ENCODE assay signal across 1 cellular context in genomic region chr3:70531838-70532489, GRCh38.
TF ChIP-seq lines count a peak whose summit lies in the region.

No MANE protein-coding gene starts in this region.

TF ChIP-seq in A549, 52 proteins besides CTCF, POLR2A, EP300 and RAD21:
- TF ChIP-seq E2F6 (IDR thresholded peaks at IDR 0.05; ENCODE audit: borderline replicate concordance, low read depth): no peak
- TF ChIP-seq MAFK (IDR thresholded peaks at IDR 0.05; ENCODE audit: partially characterized antibody): no peak
- TF ChIP-seq NFE2L2 (conservative IDR thresholded peaks at IDR 0.05; ENCODE audit: low read length): no peak
- no peak for TF ChIP-seq PHF8 (IDR thresholded peaks at IDR 0.05; ENCODE audit: borderline replicate concordance, low read depth)
- no peak for TF ChIP-seq ZC3H11A (IDR thresholded peaks at IDR 0.05)
- no peak for TF ChIP-seq MYC (IDR thresholded peaks at IDR 0.05; ENCODE audit: borderline replicate concordance, low read length)
- no peak for TF ChIP-seq JUN (IDR thresholded peaks at IDR 0.05)
- TF ChIP-seq ZNF302 (CRISPR knock-in tag; IDR thresholded peaks at IDR 0.05): no peak
- TF ChIP-seq MAZ (IDR thresholded peaks at IDR 0.05; ENCODE audit: borderline replicate concordance, low read depth, low read length): no peak
- no peak for TF ChIP-seq EHF (CRISPR knock-in tag; IDR thresholded peaks at IDR 0.05)
- TF ChIP-seq HES2 (IDR thresholded peaks at IDR 0.05): no peak
